In the genomic region with DNA sequence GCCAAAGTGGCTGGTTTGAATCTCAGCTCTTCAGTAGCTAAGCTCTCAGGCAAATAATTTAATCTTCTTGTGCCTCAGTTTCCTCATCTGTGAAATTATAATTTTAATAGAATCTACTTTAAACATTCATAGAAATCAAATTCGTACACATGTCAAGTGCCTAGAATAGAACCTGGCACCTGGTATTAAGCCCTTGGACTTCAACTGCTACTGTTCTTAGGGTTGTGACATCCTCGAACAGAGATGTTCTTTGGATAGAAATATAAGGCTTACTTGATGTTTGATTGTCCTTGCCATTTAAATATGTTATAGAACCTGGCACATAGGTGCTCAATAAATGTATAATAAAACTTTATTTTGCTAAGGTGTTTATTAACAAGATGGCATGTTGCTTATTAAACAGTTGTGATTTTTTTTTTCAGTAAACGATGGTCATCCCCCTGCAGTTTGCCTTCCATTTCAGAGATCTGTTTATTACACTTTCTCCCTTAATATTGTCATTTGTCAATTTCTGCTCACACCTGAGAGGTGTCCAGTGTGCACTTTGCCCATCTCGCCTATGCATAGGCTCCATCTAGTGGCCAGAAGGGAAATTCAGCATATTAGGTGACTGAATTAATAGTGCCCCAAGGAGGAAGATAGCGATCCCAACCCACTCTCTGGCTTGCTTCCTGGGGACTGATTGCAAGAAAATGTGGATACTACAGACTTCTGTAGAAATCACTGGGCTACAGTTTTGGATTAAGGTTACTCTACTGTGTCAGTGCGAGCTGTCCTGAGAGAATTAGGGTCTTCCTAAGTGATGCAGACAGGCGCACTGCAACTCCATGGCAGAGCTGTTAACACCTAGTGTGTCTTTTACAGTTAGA, we compare ENCODE assay signal across 8 cellular contexts. TPM values are rescaled to one million over a fixed set of nuclear protein-coding genes. Genes with fewer than 3 reads are reported as not detected.
DNase-seq lines count a peak whose midpoint lies in the region; ATAC-seq, FAIRE-seq and TF ChIP-seq lines count a peak whose summit lies in the region.

No MANE protein-coding gene starts in this region.

- H3K9me3 ChIP-seq in colonic mucosa = no peaks in the 10 kb centered on the region

- peaks cover 3% of the 10 kb centered on the region for H3K4me1 ChIP-seq in colonic mucosa

- H3K9ac ChIP-seq in colonic mucosa (ENCODE audit: low read depth in 2 of 2, low read length in 2 of 2) = no peak overlapping the region

- no peaks in the 10 kb centered on the region for H3K36me3 ChIP-seq in colonic mucosa

- H3K4me3 ChIP-seq in colonic mucosa = no peak overlapping the region

- no peak overlapping the region for H3K27ac ChIP-seq in colonic mucosa

- intact Hi-C loops in colonic mucosa (cut with DNase I) = loop anchor here (2.0 to 10.0 kb wide), 2 partner anchors 140 to 406 kb away; no protein-coding TSS in a partner anchor

- ATAC-seq in GM21367 (IDR thresholded peaks at IDR 0.05; ENCODE audit: unreplicated experiment) (peak; percentile 95), HG03558 (IDR thresholded peaks at IDR 0.05; ENCODE audit: extremely low read depth, unreplicated experiment) (peak; percentile 93)

- peak; percentile 16 for FAIRE-seq in RCC 7860 (lab: Jason Lieb, UNC)

- DNase-seq in activated T-cell treated with anti-CD3 and anti-CD28 coated beads for 4 hours (peak; percentile 22), RCC 7860 (ENCODE audit: low spot score) (peak; percentile 20), colonic mucosa (peak; percentile 54), lung microvascular endothelial cell (ENCODE audit: low read depth in 2 of 2) (peak; percentile 48 to 63), GDM1 (lab: John Stamatoyannopoulos, UW) (no peak)
- no peak for DNase-seq in activated T-cell treated with anti-CD3 and anti-CD28 coated beads, Interleukin-2, amount 50 U/mL, for 48 hours

- TF ChIP-seq CTCF in colonic mucosa (IDR thresholded peaks at IDR 0.05) = peak; percentile 81

- no peaks in the 10 kb centered on the region for H3K27me3 ChIP-seq in colonic mucosa

RNA-seq across cellular contexts. Expression of gene IGF1R, which starts 10.7 kb away (rescaled TPM):
- 10 to 100 TPM; 35.0 to 37.0 TPM for total RNA-seq in colonic mucosa
- 13.5 and 20.4 TPM in 2 replicates for total RNA-seq in lung microvascular endothelial cell

Comparison
In these comparisons a context has a peak if more than half of its experiments do, and no peak if none do; other contexts are left out.
1. DNase-seq: peak in activated T-cell treated with anti-CD3 and anti-CD28 coated beads for 4 hours (single experiment), RCC 7860 (single experiment), colonic mucosa (single experiment) and lung microvascular endothelial cell (2 of 2); none in activated T-cell treated with anti-CD3 and anti-CD28 coated beads, Interleukin-2, amount 50 U/mL, for 48 hours (0 of 2) and GDM1 (single experiment).